ENCODE assay signal across 17 cellular contexts in genomic region chr14:99221445-99221844, GRCh38. TPM values are rescaled to one million over a fixed set of nuclear protein-coding genes. Genes with fewer than 3 reads are reported as not detected.
A peak's percentile ranks its signal among the peaks of the same experiment; 100 is the strongest.
DNase-seq lines count a peak whose midpoint lies in the region; ATAC-seq and TF ChIP-seq lines count a peak whose summit lies in the region.
"Had no signal": no experiment of that assay in that cellular context is flagged by ENCODE, and none has a peak within 500 bp of the region (broad histone marks: within the 10 kb centered on the region; RNA-seq: fewer than 3 reads in every experiment).

No MANE protein-coding gene starts in this region.

- CTCF ChIA-PET in activated naive CD4-positive, alpha-beta T cell treated with anti-CD3 and anti-CD28 coated beads for 36 hours (lab: Charles Lee): interaction anchor here (1.0 to 1.5 kb wide), 3 partner anchors 9 to 25 kb away, joined by 3 to 5 read pairs (median 4); no protein-coding TSS in a partner anchor
- CTCF ChIA-PET in T-cell (lab: Charles Lee): interaction anchor here (1.4 to 1.9 kb wide), 3 partner anchors 9 to 1084 kb away, joined by 4 to 5 read pairs (median 4); no protein-coding TSS in a partner anchor

- intact Hi-C loops in activated naive CD4-positive, alpha-beta T cell treated with anti-CD3 and anti-CD28 coated beads for 36 hours (cut with micrococcal nuclease): no loop called here
- intact Hi-C loops in activated T-helper 2 cell treated with anti-CD3 and anti-CD28 coated beads, Interferon-gamma antibody, Interleukin-2, Interleukin-4, amounts not matched to agents 10 μg/mL and 5 μg/mL and 100 μg/mL, durations not matched to agents 14 hours and 24 hours and 36 hours (cut with micrococcal nuclease): no loop called here

- H3K9me3 Mint-ChIP-seq in activated naive CD4-positive, alpha-beta T cell treated with anti-CD3 and anti-CD28 coated beads for 36 hours: no peaks in the 10 kb centered on the region
- no peaks in the 10 kb centered on the region for H3K9me3 Mint-ChIP-seq in T-cell
- H3K9me3 Mint-ChIP-seq in activated T-helper 2 cell treated with anti-CD3 and anti-CD28 coated beads, Interferon-gamma antibody, Interleukin-2, Interleukin-4, amounts not matched to agents 10 μg/mL and 5 μg/mL and 100 μg/mL, durations not matched to agents 14 hours and 24 hours and 36 hours: no peaks in the 10 kb centered on the region
- no peaks in the 10 kb centered on the region for H3K9me3 Mint-ChIP-seq in endothelial cell (ENCODE audit: unreplicated experiment)

- no peak overlapping the region for H3K9ac ChIP-seq in neural cell (ENCODE audit: low read length)

- no peak overlapping the region for H3K4me3 Mint-ChIP-seq in activated naive CD4-positive, alpha-beta T cell treated with anti-CD3 and anti-CD28 coated beads for 36 hours
- H3K4me3 Mint-ChIP-seq in T-cell (peak overlapping the region in 2 of 3 donors; percentile 17 to 96), endothelial cell (ENCODE audit: unreplicated experiment) (no peak overlapping the region)
- H3K4me3 Mint-ChIP-seq in activated T-helper 2 cell treated with anti-CD3 and anti-CD28 coated beads, Interferon-gamma antibody, Interleukin-2, Interleukin-4, amounts not matched to agents 10 μg/mL and 5 μg/mL and 100 μg/mL, durations not matched to agents 14 hours and 24 hours and 36 hours (ENCODE audit: low read depth): no peak overlapping the region
- H3K4me3 Mint-ChIP-seq: HFFc6 had no signal

- peaks cover 93% of the 10 kb centered on the region for H3K79me2 ChIP-seq in neural cell (replicated peaks; ENCODE audit: insufficient read depth, low read length)

- H3K4me2 ChIP-seq in neural cell (ENCODE audit: low read length): no peak overlapping the region

- no peak for TF ChIP-seq CTCF in neural cell (IDR thresholded peaks at IDR 0.05; ENCODE audit: poor library complexity, severe bottlenecking)
- TF ChIP-seq CTCF in endothelial cell (IDR thresholded peaks at IDR 0.05; ENCODE audit: unreplicated experiment): no peak

- H3K27ac Mint-ChIP-seq in activated naive CD4-positive, alpha-beta T cell treated with anti-CD3 and anti-CD28 coated beads for 36 hours: peak overlapping the region; percentile 97
- H3K27ac Mint-ChIP-seq in T-cell (peak overlapping the region; percentile 98 to 99), endothelial cell (ENCODE audit: unreplicated experiment) (no peak overlapping the region)
- peak overlapping the region; percentile 44 for H3K27ac Mint-ChIP-seq in activated T-helper 2 cell treated with anti-CD3 and anti-CD28 coated beads, Interferon-gamma antibody, Interleukin-2, Interleukin-4, amounts not matched to agents 10 μg/mL and 5 μg/mL and 100 μg/mL, durations not matched to agents 14 hours and 24 hours and 36 hours
- H3K27ac Mint-ChIP-seq: HFFc6 had no signal

- H4K20me1 ChIP-seq in neural cell (ENCODE audit: insufficient read depth): peaks cover 94% of the 10 kb centered on the region

- ATAC-seq in T-cell (replicated peaks in 1 of 4): no peak

- no peak for TF ChIP-seq RAD21 in neural cell (conservative IDR thresholded peaks at IDR 0.05)

- no peaks in the 10 kb centered on the region for H3K9me3 ChIP-seq in neural cell (ENCODE audit: low read length)
- H3K9me3 ChIP-seq: Caco-2 had no signal

- no peak overlapping the region for H2AFZ ChIP-seq in neural cell (ENCODE audit: low read depth, low read length)

- peaks cover 53% of the 10 kb centered on the region for H3K36me3 Mint-ChIP-seq in activated naive CD4-positive, alpha-beta T cell treated with anti-CD3 and anti-CD28 coated beads for 36 hours (ENCODE audit: low read depth)
- H3K36me3 Mint-ChIP-seq in T-cell (peaks cover 53% of the 10 kb centered on the region), endothelial cell (ENCODE audit: low read depth, unreplicated experiment) (no peaks in the 10 kb centered on the region)
- peaks cover 68% of the 10 kb centered on the region for H3K36me3 Mint-ChIP-seq in activated T-helper 2 cell treated with anti-CD3 and anti-CD28 coated beads, Interferon-gamma antibody, Interleukin-2, Interleukin-4, amounts not matched to agents 10 μg/mL and 5 μg/mL and 100 μg/mL, durations not matched to agents 14 hours and 24 hours and 36 hours (ENCODE audit: low read depth)

- H3K27ac ChIP-seq in neural cell (ENCODE audit: low read length): no peak overlapping the region

- H3K27me3 Mint-ChIP-seq in activated naive CD4-positive, alpha-beta T cell treated with anti-CD3 and anti-CD28 coated beads for 36 hours (ENCODE audit: low read depth): no peaks in the 10 kb centered on the region
- H3K27me3 Mint-ChIP-seq in T-cell: no peaks in the 10 kb centered on the region
- H3K27me3 Mint-ChIP-seq in activated T-helper 2 cell treated with anti-CD3 and anti-CD28 coated beads, Interferon-gamma antibody, Interleukin-2, Interleukin-4, amounts not matched to agents 10 μg/mL and 5 μg/mL and 100 μg/mL, durations not matched to agents 14 hours and 24 hours and 36 hours (ENCODE audit: low read depth): no peaks in the 10 kb centered on the region
- H3K27me3 Mint-ChIP-seq in endothelial cell (ENCODE audit: unreplicated experiment): peaks cover 3% of the 10 kb centered on the region

- no peak for TF ChIP-seq EP300 in neural cell (conservative IDR thresholded peaks at IDR 0.05; ENCODE audit: poor library complexity, severe bottlenecking)

- no peak overlapping the region for H3K4me3 ChIP-seq in neural cell (ENCODE audit: low read length)

- peaks cover 4% of the 10 kb centered on the region for H3F3A ChIP-seq in neural cell (ENCODE audit: insufficient read depth, low read length, poor library complexity, severe bottlenecking)

- no peaks in the 10 kb centered on the region for H3K27me3 ChIP-seq in neural cell (ENCODE audit: insufficient read depth, low read depth, low read length)

- POLR2A ChIA-PET in T-cell (lab: Charles Lee): interaction anchor here (0.5 to 1.8 kb wide), 3 partner anchors 11 to 998 kb away, joined by 3 to 7 read pairs (median 5); no protein-coding TSS in a partner anchor

- no peaks in the 10 kb centered on the region for H3K9me2 ChIP-seq in neural cell (ENCODE audit: insufficient read depth, low read length)

- H3K36me3 ChIP-seq in neural cell (ENCODE audit: insufficient read depth, low read length): no peaks in the 10 kb centered on the region

- no peak for DNase-seq in activated naive CD4-positive, alpha-beta T cell treated with anti-CD3 and anti-CD28 coated beads for 36 hours
- DNase-seq in activated naive CD4-positive, alpha-beta T cell (lab: John Stamatoyannopoulos, UW): no peak
- no peak for DNase-seq in T-cell
- no peak for DNase-seq in activated T-helper 2 cell treated with anti-CD3 and anti-CD28 coated beads, Interferon-gamma antibody, Interleukin-2, Interleukin-4, amounts not matched to agents 10 μg/mL and 5 μg/mL and 100 μg/mL, durations not matched to agents 14 hours and 24 hours and 36 hours (ENCODE audit: low spot score)
- DNase-seq in endothelial cell (ENCODE audit: low spot score): no peak
- DNase-seq in amniotic stem cell (lab: John Stamatoyannopoulos, UW): no peak
- DNase-seq in NCI-H1417 (lab: John Stamatoyannopoulos, UW): no peak
- DNase-seq: Caco-2, HFFc6, NCI-H146, NCI-H2081 treated with DMSO at 0.1 percent for 48 hours, NCI-H2227 treated with DMSO at 0.1 percent for 48 hours, NCI-H526 treated with DMSO at 0.1 percent for 48 hours, OCI-M1 had no signal

- H3K4me1 Mint-ChIP-seq in activated naive CD4-positive, alpha-beta T cell treated with anti-CD3 and anti-CD28 coated beads for 36 hours (ENCODE audit: low read depth): peaks cover 92% of the 10 kb centered on the region
- H3K4me1 Mint-ChIP-seq in T-cell (peaks cover 92 to 98% (median 94%) of the 10 kb centered on the region in 3 donors), endothelial cell (ENCODE audit: unreplicated experiment) (no peaks in the 10 kb centered on the region)
- H3K4me1 Mint-ChIP-seq in activated T-helper 2 cell treated with anti-CD3 and anti-CD28 coated beads, Interferon-gamma antibody, Interleukin-2, Interleukin-4, amounts not matched to agents 10 μg/mL and 5 μg/mL and 100 μg/mL, durations not matched to agents 14 hours and 24 hours and 36 hours (ENCODE audit: low read depth): peaks cover 78% of the 10 kb centered on the region

TF ChIP-seq in neural cell, 6 proteins besides CTCF, POLR2A, EP300 and RAD21:
- TF ChIP-seq EZH2 (IDR thresholded peaks at IDR 0.05; ENCODE audit: borderline replicate concordance, insufficient read depth, low read length, poor library complexity, severe bottlenecking) (no peak), SMC3 (conservative IDR thresholded peaks at IDR 0.05; ENCODE audit: poor library complexity) (no peak), REST (IDR thresholded peaks at IDR 0.05; ENCODE audit: borderline replicate concordance) (no peak), POLR2AphosphoS5 (IDR thresholded peaks at IDR 0.05) (peak; percentile 14)

RNA-seq across cellular contexts. Expression of gene BCL11B, which starts 50.6 kb away (rescaled TPM):
- total RNA-seq in activated naive CD4-positive, alpha-beta T cell treated with anti-CD3 and anti-CD28 coated beads for 36 hours: 10 to 100 TPM; 71.7 to 71.9 TPM
- total RNA-seq in T-cell (100 to 1,000 TPM; 181 to 240 (median 196) TPM), endothelial cell (ENCODE audit: unreplicated experiment) (1.0 TPM)
- 34.1 and 34.9 TPM in 2 replicates for total RNA-seq in activated T-helper 2 cell treated with anti-CD3 and anti-CD28 coated beads, Interferon-gamma antibody, Interleukin-2, Interleukin-4, amounts not matched to agents 10 μg/mL and 5 μg/mL and 100 μg/mL, durations not matched to agents 14 hours and 24 hours and 36 hours
- 98.9 and 104 TPM in 2 replicates for polyA plus RNA-seq in neural cell
- polyA minus RNA-seq in neural cell: 259 and 270 TPM in 2 replicates
- polyA plus RNA-seq: AG04450, BJ had no signal

Comparison
In these comparisons a context has a peak if more than half of its experiments do, and no peak if none do; other contexts are left out.
1. H3K4me3 Mint-ChIP-seq: peak in T-cell (2 of 3); none in activated naive CD4-positive, alpha-beta T cell treated with anti-CD3 and anti-CD28 coated beads for 36 hours (single experiment), activated T-helper 2 cell treated with anti-CD3 and anti-CD28 coated beads, Interferon-gamma antibody, Interleukin-2, Interleukin-4, amounts not matched to agents 10 μg/mL and 5 μg/mL and 100 μg/mL, durations not matched to agents 14 hours and 24 hours and 36 hours (single experiment) and endothelial cell (single experiment).
2. RNA of gene BCL11B, which starts 50.6 kb away (total RNA-seq): 181 to 240 TPM in T-cell, 71.7 to 71.9 TPM in activated naive CD4-positive, alpha-beta T cell treated with anti-CD3 and anti-CD28 coated beads for 36 hours and 34.1 to 34.9 TPM in activated T-helper 2 cell treated with anti-CD3 and anti-CD28 coated beads, Interferon-gamma antibody, Interleukin-2, Interleukin-4, amounts not matched to agents 10 μg/mL and 5 μg/mL and 100 μg/mL, durations not matched to agents 14 hours and 24 hours and 36 hours; 1.0 TPM in endothelial cell (single experiment); every median in the first group is over 10 times any median in the second.